10 cellular contexts compared by ENCODE assay signal in the genomic region with DNA sequence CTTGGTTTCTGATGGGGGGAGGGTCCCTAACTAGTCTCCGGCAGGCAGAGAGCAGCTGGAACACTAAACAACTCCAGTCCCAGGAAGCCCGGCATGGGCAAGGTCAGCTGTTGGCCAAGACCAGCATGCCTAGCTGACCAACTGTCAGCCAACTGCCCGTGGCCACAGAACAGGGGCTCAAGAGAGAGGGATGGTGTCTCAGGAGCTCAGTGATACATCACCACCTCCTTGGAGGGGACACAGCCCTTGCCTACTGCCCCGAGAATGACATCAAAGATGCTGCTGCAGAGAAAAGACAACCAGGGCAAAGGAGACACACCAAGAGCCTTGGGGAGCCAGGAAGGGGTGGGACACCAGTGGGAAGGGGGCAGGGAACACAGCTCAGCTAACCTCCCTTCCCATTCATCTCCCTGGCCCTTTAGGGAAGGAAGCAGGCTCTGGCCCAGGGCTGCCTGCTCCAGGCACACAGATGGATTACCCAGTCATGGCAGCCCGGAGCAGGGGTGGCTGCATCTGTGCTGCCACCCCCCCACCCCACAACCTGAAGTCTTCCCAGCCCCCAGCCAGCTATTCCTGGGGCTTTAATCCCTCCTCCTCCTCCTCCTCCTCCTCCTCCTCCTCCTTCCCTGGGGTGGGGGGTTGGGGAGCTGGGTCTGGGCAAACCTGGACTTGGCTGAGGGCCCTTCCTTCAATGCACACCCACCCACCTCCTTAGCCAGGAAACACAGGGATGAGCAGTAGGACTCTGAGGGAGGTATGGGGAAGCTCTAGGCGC. TPM values are rescaled to one million over a fixed set of nuclear protein-coding genes. Genes with fewer than 3 reads are reported as not detected.
DNase-seq lines count a peak whose midpoint lies in the region; ATAC-seq, FAIRE-seq and TF ChIP-seq lines count a peak whose summit lies in the region.
"Had no signal": no experiment of that assay in that cellular context is flagged by ENCODE, and none has a peak within 500 bp of the region (broad histone marks: within the 10 kb centered on the region; RNA-seq: fewer than 3 reads in every experiment).

No MANE protein-coding gene starts in this region.

- no peak for ATAC-seq in GM18870 (IDR thresholded peaks at IDR 0.05; ENCODE audit: unreplicated experiment)
- no peak for ATAC-seq in stimulated activated naive CD8-positive, alpha-beta T cell treated with anti-CD3 and anti-CD28 coated beads, Interleukin-15, amount 100 ng/mL, for 72 hours
- no peak for ATAC-seq in GM18517 (IDR thresholded peaks at IDR 0.05; ENCODE audit: unreplicated experiment)

- peaks cover 11% of the 10 kb centered on the region; the same call in 1 of the 2 replicates for H3K36me3 ChIP-seq in SJSA1
- no peaks in the 10 kb centered on the region for H3K36me3 ChIP-seq in prostate gland

- peaks cover 12% of the 10 kb centered on the region for H3K27me3 Mint-ChIP-seq in glutamatergic neuron (ENCODE audit: unreplicated experiment)
- H3K27me3 Mint-ChIP-seq in stimulated activated naive CD8-positive, alpha-beta T cell treated with anti-CD3 and anti-CD28 coated beads, Interleukin-15, amount 100 ng/mL, for 72 hours: peaks cover 28% of the 10 kb centered on the region

- TF ChIP-seq CTCF in D721Med (IDR thresholded peaks at IDR 0.05; ENCODE audit: insufficient read depth, missing control alignments) (no peak), glutamatergic neuron (IDR thresholded peaks at IDR 0.05; ENCODE audit: partially characterized antibody, unreplicated experiment) (no peak), prostate gland (IDR thresholded peaks at IDR 0.05) (no peak)

- TF ChIP-seq POLR2A in prostate gland (IDR thresholded peaks at IDR 0.05): no peak
- no peak for TF ChIP-seq POLR2A in erythroblast (IDR thresholded peaks at IDR 0.05; ENCODE audit: low read length)

- H3K4me1 Mint-ChIP-seq in glutamatergic neuron (ENCODE audit: low read depth, unreplicated experiment): peaks cover 31% of the 10 kb centered on the region
- peaks cover 15% of the 10 kb centered on the region for H3K4me1 Mint-ChIP-seq in stimulated activated naive CD8-positive, alpha-beta T cell treated with anti-CD3 and anti-CD28 coated beads, Interleukin-15, amount 100 ng/mL, for 72 hours

- peaks cover 18% of the 10 kb centered on the region for H3K4me1 ChIP-seq in SJSA1 (replicated peaks)
- peaks cover 5% of the 10 kb centered on the region for H3K4me1 ChIP-seq in prostate gland (replicated peaks)

- H3K9me3 ChIP-seq in SJSA1 (replicated peaks) (no peaks in the 10 kb centered on the region), prostate gland (no peaks in the 10 kb centered on the region)

- WGBS in prostate gland: 59% methylated on average over 6 of the region's 6 CpGs

- no peak for FAIRE-seq in D721Med (lab: Jason Lieb, UNC)

- no peaks in the 10 kb centered on the region for H3K36me3 Mint-ChIP-seq in glutamatergic neuron (ENCODE audit: unreplicated experiment)

- DNase-seq in D721Med (ENCODE audit: insufficient read length, low spot score) (peak; percentile 25), SJSA1 (ENCODE audit: low read depth in 1 of 2, low spot score in 2 of 2) (no peak), glutamatergic neuron (peak; percentile 37), prostate gland (ENCODE audit: low spot score) (no peak), erythroblast (lab: John Stamatoyannopoulos, UW) (no peak)
- DNase-seq in stimulated activated naive CD8-positive, alpha-beta T cell treated with anti-CD3 and anti-CD28 coated beads, Interleukin-15, amount 100 ng/mL, for 72 hours: no peak
- DNase-seq: activated naive CD4-positive, alpha-beta T cell treated with Interleukin-2 at 50 U/mL for 16 hours; NCI-H1930 had no signal

- H3K27ac ChIP-seq in SJSA1 (peak overlapping the region; percentile 66; the same call in 1 of the 2 replicates), prostate gland (peak overlapping the region; percentile 85 to 90)

- H3K9me3 Mint-ChIP-seq in glutamatergic neuron (ENCODE audit: unreplicated experiment): peaks cover 6% of the 10 kb centered on the region
- no peaks in the 10 kb centered on the region for H3K9me3 Mint-ChIP-seq in stimulated activated naive CD8-positive, alpha-beta T cell treated with anti-CD3 and anti-CD28 coated beads, Interleukin-15, amount 100 ng/mL, for 72 hours

- H3K4me3 ChIP-seq in SJSA1 (peak overlapping the region; percentile 77), prostate gland (peak overlapping the region; percentile 66 to 90)

- intact Hi-C loops in prostate gland (cut with DNase I): loop anchor here (5.0 to 10.0 kb wide), 2 partner anchors 72 to 300 kb away; no protein-coding TSS in a partner anchor

- H3K27ac Mint-ChIP-seq in glutamatergic neuron (ENCODE audit: unreplicated experiment): peak overlapping the region; percentile 93
- H3K27ac Mint-ChIP-seq in stimulated activated naive CD8-positive, alpha-beta T cell treated with anti-CD3 and anti-CD28 coated beads, Interleukin-15, amount 100 ng/mL, for 72 hours: no peak overlapping the region

- peak overlapping the region; percentile 87 for H3K4me3 Mint-ChIP-seq in glutamatergic neuron (ENCODE audit: unreplicated experiment)
- no peak overlapping the region for H3K4me3 Mint-ChIP-seq in stimulated activated naive CD8-positive, alpha-beta T cell treated with anti-CD3 and anti-CD28 coated beads, Interleukin-15, amount 100 ng/mL, for 72 hours

- no peaks in the 10 kb centered on the region for H3K27me3 ChIP-seq in SJSA1 (replicated peaks)
- no peaks in the 10 kb centered on the region for H3K27me3 ChIP-seq in prostate gland (replicated peaks; ENCODE audit: insufficient read depth)

RNA-seq across cellular contexts. Expression of gene BIN1, which starts 1.9 kb away (rescaled TPM):
- total RNA-seq in SJSA1 (2014; rRNA removed; shearing (Covaris generic)): 68.6 and 76.5 TPM in 2 replicates
- total RNA-seq in glutamatergic neuron (ENCODE audit: unreplicated experiment) (176 TPM), prostate gland (10 to 100 TPM; 65.6 to 70.1 TPM)

Comparison
In these comparisons a context has a peak if more than half of its experiments do, and no peak if none do; other contexts are left out.
1. DNase-seq: peak in D721Med (single experiment) and glutamatergic neuron (single experiment); none in SJSA1 (0 of 2), prostate gland (single experiment), erythroblast (0 of 2) and stimulated activated naive CD8-positive, alpha-beta T cell treated with anti-CD3 and anti-CD28 coated beads, Interleukin-15, amount 100 ng/mL, for 72 hours (0 of 2).